ENCODE assay signal across 1 cellular context in the genomic region with DNA sequence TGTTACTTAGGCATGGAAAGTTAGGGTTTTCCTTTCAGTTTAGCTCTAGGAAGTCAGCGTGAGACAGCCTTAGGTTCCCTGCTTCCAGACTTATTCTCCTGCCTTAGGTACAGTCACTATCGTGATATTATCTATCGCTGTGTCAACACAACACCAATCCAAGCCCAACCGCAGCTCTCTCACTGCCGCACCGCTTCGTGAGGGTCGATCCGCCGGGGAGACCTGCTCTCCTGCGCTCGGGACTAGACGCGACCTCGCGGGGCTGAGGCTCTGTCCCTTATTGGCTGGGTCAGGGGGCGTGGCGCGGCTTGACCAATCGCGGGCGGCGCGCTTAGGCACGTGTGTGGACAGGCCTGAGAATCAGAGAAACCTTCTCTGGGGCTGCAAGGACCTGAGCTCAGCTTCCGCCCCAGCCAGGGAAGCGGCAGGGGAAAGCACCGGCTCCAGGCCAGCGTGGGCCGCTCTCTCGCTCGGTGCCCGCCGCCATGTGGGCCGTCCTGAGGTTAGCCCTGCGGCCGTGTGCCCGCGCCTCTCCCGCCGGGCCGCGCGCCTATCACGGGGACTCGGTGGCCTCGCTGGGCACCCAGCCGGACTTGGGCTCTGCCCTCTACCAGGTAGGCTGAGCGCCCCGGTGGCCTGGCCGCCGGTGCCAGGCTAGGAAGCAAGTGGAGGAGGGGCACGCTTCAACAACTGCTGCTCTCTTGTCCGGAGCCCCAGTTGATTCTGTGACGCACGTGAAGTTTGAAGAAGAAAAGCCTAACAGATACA.
TF ChIP-seq lines count a peak whose summit lies in the region.

A gene (plus strand): TSS at position 400 of the 768 bp plus-strand sequence. CDS start 86 bp downstream, at position 486.

TF ChIP-seq in HepG2, 621 proteins besides CTCF, POLR2A, EP300 and RAD21 (continued from another document and continues in another):
- TF ChIP-seq, protein P1, sequence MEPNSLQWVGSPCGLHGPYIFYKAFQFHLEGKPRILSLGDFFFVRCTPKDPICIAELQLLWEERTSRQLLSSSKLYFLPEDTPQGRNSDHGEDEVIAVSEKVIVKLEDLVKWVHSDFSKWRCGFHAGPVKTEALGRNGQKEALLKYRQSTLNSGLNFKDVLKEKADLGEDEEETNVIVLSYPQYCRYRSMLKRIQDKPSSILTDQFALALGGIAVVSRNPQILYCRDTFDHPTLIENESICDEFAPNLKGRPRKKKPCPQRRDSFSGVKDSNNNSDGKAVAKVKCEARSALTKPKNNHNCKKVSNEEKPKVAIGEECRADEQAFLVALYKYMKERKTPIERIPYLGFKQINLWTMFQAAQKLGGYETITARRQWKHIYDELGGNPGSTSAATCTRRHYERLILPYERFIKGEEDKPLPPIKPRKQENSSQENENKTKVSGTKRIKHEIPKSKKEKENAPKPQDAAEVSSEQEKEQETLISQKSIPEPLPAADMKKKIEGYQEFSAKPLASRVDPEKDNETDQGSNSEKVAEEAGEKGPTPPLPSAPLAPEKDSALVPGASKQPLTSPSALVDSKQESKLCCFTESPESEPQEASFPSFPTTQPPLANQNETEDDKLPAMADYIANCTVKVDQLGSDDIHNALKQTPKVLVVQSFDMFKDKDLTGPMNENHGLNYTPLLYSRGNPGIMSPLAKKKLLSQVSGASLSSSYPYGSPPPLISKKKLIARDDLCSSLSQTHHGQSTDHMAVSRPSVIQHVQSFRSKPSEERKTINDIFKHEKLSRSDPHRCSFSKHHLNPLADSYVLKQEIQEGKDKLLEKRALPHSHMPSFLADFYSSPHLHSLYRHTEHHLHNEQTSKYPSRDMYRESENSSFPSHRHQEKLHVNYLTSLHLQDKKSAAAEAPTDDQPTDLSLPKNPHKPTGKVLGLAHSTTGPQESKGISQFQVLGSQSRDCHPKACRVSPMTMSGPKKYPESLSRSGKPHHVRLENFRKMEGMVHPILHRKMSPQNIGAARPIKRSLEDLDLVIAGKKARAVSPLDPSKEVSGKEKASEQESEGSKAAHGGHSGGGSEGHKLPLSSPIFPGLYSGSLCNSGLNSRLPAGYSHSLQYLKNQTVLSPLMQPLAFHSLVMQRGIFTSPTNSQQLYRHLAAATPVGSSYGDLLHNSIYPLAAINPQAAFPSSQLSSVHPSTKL (CRISPR knock-in tag; IDR thresholded peaks at IDR 0.05) = peak; percentile 39; the same call in 1 of the 2 replicates
- TF ChIP-seq, protein P2, sequence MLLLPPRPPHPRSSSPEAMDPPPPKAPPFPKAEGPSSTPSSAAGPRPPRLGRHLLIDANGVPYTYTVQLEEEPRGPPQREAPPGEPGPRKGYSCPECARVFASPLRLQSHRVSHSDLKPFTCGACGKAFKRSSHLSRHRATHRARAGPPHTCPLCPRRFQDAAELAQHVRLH (CRISPR knock-in tag; IDR thresholded peaks at IDR 0.05; ENCODE audit: borderline replicate concordance, low read depth) = peak; percentile 81; the same call in 1 of the 2 replicates
- TF ChIP-seq IRX3 (CRISPR knock-in tag; IDR thresholded peaks at IDR 0.05; ENCODE audit: borderline replicate concordance, low read depth) (peak; percentile 69; the same call in 1 of the 2 replicates), ZNF337 (CRISPR knock-in tag; IDR thresholded peaks at IDR 0.05; ENCODE audit: borderline replicate concordance, low read depth) (no peak), SAP130 (CRISPR knock-in tag; IDR thresholded peaks at IDR 0.05; ENCODE audit: low read depth) (peak; percentile 95), ZMYM2 (CRISPR knock-in tag; IDR thresholded peaks at IDR 0.05) (no peak), ZNF350 (CRISPR knock-in tag; IDR thresholded peaks at IDR 0.05; ENCODE audit: borderline replicate concordance, low read depth) (peak; percentile 72; the same call in 1 of the 2 replicates), ZNF780A (CRISPR knock-in tag; IDR thresholded peaks at IDR 0.05) (0 out of 2 replicates have a peak, but pooled peaks have one; percentile 20), MZF1 (CRISPR knock-in tag; IDR thresholded peaks at IDR 0.05; ENCODE audit: borderline replicate concordance) (no peak), NCOA2 (CRISPR knock-in tag; IDR thresholded peaks at IDR 0.05) (peak; percentile 55; the same call in 1 of the 2 replicates), ZNF549 (CRISPR knock-in tag; IDR thresholded peaks at IDR 0.05) (no peak), SMC3 (IDR thresholded peaks at IDR 0.05; ENCODE audit: low read length) (no peak), ZNF605 (CRISPR knock-in tag; IDR thresholded peaks at IDR 0.05) (no peak), ZNF652 (CRISPR knock-in tag; IDR thresholded peaks at IDR 0.05; ENCODE audit: borderline replicate concordance, low read depth) (no peak), ZNF101 (CRISPR knock-in tag; IDR thresholded peaks at IDR 0.05; ENCODE audit: borderline replicate concordance, low read depth) (peak; percentile 56; the same call in 1 of the 2 replicates), SMAD1 (CRISPR knock-in tag; IDR thresholded peaks at IDR 0.05; ENCODE audit: borderline replicate concordance, low read depth) (no peak), NFATC3 (CRISPR knock-in tag; IDR thresholded peaks at IDR 0.05) (no peak), GZF1 (CRISPR knock-in tag; IDR thresholded peaks at IDR 0.05) (no peak; the same call in 1 of the 2 replicates), ZNF446 (CRISPR knock-in tag; IDR thresholded peaks at IDR 0.05) (no peak), GPN1 (CRISPR knock-in tag; IDR thresholded peaks at IDR 0.05; ENCODE audit: borderline replicate concordance) (no peak), ZFP36L1 (CRISPR knock-in tag; IDR thresholded peaks at IDR 0.05) (peak; percentile 52; the same call in 1 of the 2 replicates), XBP1 (CRISPR knock-in tag; IDR thresholded peaks at IDR 0.05) (no peak), SCMH1 (CRISPR knock-in tag; IDR thresholded peaks at IDR 0.05; ENCODE audit: borderline replicate concordance) (no peak), ZNF572 (CRISPR knock-in tag; IDR thresholded peaks at IDR 0.05) (no peak), ZNF556 (CRISPR knock-in tag; IDR thresholded peaks at IDR 0.05; ENCODE audit: borderline replicate concordance) (peak; percentile 66), ZNF737 (CRISPR knock-in tag; IDR thresholded peaks at IDR 0.05; ENCODE audit: borderline replicate concordance) (0 out of 2 replicates have a peak, but pooled peaks have one; percentile 22), ZNF547 (CRISPR knock-in tag; IDR thresholded peaks at IDR 0.05) (0 out of 2 replicates have a peak, but pooled peaks have one; percentile 20)
- TF ChIP-seq, protein P3, sequence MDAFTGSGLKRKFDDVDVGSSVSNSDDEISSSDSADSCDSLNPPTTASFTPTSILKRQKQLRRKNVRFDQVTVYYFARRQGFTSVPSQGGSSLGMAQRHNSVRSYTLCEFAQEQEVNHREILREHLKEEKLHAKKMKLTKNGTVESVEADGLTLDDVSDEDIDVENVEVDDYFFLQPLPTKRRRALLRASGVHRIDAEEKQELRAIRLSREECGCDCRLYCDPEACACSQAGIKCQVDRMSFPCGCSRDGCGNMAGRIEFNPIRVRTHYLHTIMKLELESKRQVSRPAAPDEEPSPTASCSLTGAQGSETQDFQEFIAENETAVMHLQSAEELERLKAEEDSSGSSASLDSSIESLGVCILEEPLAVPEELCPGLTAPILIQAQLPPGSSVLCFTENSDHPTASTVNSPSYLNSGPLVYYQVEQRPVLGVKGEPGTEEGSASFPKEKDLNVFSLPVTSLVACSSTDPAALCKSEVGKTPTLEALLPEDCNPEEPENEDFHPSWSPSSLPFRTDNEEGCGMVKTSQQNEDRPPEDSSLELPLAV (CRISPR knock-in tag; conservative IDR thresholded peaks at IDR 0.05; ENCODE audit: low read depth) = no peak
- TF ChIP-seq, protein P4, sequence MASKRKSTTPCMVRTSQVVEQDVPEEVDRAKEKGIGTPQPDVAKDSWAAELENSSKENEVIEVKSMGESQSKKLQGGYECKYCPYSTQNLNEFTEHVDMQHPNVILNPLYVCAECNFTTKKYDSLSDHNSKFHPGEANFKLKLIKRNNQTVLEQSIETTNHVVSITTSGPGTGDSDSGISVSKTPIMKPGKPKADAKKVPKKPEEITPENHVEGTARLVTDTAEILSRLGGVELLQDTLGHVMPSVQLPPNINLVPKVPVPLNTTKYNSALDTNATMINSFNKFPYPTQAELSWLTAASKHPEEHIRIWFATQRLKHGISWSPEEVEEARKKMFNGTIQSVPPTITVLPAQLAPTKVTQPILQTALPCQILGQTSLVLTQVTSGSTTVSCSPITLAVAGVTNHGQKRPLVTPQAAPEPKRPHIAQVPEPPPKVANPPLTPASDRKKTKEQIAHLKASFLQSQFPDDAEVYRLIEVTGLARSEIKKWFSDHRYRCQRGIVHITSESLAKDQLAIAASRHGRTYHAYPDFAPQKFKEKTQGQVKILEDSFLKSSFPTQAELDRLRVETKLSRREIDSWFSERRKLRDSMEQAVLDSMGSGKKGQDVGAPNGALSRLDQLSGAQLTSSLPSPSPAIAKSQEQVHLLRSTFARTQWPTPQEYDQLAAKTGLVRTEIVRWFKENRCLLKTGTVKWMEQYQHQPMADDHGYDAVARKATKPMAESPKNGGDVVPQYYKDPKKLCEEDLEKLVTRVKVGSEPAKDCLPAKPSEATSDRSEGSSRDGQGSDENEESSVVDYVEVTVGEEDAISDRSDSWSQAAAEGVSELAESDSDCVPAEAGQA (IDR thresholded peaks at IDR 0.05; ENCODE audit: low read depth) = no peak
- TF ChIP-seq, protein P4 (CRISPR knock-in tag; IDR thresholded peaks at IDR 0.05; ENCODE audit: borderline replicate concordance) = no peak
- TF ChIP-seq, protein P5, sequence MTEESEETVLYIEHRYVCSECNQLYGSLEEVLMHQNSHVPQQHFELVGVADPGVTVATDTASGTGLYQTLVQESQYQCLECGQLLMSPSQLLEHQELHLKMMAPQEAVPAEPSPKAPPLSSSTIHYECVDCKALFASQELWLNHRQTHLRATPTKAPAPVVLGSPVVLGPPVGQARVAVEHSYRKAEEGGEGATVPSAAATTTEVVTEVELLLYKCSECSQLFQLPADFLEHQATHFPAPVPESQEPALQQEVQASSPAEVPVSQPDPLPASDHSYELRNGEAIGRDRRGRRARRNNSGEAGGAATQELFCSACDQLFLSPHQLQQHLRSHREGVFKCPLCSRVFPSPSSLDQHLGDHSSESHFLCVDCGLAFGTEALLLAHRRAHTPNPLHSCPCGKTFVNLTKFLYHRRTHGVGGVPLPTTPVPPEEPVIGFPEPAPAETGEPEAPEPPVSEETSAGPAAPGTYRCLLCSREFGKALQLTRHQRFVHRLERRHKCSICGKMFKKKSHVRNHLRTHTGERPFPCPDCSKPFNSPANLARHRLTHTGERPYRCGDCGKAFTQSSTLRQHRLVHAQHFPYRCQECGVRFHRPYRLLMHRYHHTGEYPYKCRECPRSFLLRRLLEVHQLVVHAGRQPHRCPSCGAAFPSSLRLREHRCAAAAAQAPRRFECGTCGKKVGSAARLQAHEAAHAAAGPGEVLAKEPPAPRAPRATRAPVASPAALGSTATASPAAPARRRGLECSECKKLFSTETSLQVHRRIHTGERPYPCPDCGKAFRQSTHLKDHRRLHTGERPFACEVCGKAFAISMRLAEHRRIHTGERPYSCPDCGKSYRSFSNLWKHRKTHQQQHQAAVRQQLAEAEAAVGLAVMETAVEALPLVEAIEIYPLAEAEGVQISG (CRISPR knock-in tag; IDR thresholded peaks at IDR 0.05) = peak; percentile 66
- TF ChIP-seq, protein P6, sequence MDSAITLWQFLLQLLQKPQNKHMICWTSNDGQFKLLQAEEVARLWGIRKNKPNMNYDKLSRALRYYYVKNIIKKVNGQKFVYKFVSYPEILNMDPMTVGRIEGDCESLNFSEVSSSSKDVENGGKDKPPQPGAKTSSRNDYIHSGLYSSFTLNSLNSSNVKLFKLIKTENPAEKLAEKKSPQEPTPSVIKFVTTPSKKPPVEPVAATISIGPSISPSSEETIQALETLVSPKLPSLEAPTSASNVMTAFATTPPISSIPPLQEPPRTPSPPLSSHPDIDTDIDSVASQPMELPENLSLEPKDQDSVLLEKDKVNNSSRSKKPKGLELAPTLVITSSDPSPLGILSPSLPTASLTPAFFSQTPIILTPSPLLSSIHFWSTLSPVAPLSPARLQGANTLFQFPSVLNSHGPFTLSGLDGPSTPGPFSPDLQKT (CRISPR knock-in tag; IDR thresholded peaks at IDR 0.05; ENCODE audit: borderline replicate concordance) = no peak
- TF ChIP-seq, protein P7, sequence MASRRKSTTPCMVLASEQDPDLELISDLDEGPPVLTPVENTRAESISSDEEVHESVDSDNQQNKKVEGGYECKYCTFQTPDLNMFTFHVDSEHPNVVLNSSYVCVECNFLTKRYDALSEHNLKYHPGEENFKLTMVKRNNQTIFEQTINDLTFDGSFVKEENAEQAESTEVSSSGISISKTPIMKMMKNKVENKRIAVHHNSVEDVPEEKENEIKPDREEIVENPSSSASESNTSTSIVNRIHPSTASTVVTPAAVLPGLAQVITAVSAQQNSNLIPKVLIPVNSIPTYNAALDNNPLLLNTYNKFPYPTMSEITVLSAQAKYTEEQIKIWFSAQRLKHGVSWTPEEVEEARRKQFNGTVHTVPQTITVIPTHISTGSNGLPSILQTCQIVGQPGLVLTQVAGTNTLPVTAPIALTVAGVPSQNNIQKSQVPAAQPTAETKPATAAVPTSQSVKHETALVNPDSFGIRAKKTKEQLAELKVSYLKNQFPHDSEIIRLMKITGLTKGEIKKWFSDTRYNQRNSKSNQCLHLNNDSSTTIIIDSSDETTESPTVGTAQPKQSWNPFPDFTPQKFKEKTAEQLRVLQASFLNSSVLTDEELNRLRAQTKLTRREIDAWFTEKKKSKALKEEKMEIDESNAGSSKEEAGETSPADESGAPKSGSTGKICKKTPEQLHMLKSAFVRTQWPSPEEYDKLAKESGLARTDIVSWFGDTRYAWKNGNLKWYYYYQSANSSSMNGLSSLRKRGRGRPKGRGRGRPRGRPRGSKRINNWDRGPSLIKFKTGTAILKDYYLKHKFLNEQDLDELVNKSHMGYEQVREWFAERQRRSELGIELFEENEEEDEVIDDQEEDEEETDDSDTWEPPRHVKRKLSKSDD (CRISPR knock-in tag; IDR thresholded peaks at IDR 0.05; ENCODE audit: low read depth) = peak; percentile 76
- TF ChIP-seq, protein P8, sequence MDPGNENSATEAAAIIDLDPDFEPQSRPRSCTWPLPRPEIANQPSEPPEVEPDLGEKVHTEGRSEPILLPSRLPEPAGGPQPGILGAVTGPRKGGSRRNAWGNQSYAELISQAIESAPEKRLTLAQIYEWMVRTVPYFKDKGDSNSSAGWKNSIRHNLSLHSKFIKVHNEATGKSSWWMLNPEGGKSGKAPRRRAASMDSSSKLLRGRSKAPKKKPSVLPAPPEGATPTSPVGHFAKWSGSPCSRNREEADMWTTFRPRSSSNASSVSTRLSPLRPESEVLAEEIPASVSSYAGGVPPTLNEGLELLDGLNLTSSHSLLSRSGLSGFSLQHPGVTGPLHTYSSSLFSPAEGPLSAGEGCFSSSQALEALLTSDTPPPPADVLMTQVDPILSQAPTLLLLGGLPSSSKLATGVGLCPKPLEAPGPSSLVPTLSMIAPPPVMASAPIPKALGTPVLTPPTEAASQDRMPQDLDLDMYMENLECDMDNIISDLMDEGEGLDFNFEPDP (CRISPR knock-in tag; conservative IDR thresholded peaks at IDR 0.05) = no peak
